ENCODE assay signal across 1 cellular context in the genomic region with DNA sequence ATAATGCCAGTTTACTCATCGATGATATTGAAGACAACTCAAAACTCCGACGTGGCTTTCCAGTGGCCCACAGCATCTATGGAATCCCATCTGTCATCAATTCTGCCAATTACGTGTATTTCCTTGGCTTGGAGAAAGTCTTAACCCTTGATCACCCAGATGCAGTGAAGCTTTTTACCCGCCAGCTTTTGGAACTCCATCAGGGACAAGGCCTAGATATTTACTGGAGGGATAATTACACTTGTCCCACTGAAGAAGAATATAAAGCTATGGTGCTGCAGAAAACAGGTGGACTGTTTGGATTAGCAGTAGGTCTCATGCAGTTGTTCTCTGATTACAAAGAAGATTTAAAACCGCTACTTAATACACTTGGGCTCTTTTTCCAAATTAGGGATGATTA.
TF ChIP-seq lines count a peak whose summit lies in the region.

No MANE protein-coding gene starts in this region.

TF ChIP-seq in K562, 482 proteins besides CTCF, POLR2A, EP300 and RAD21:
- TF ChIP-seq PHTF2 (CRISPR knock-in tag; IDR thresholded peaks at IDR 0.05) = no peak
- no peak for TF ChIP-seq GTF2F1 (IDR thresholded peaks at IDR 0.05; ENCODE audit: low read depth, low read length)
- TF ChIP-seq LARP7 (IDR thresholded peaks at IDR 0.05) = no peak
- TF ChIP-seq SRSF9 (IDR thresholded peaks at IDR 0.05; ENCODE audit: borderline replicate concordance, low read depth, low read length) = no peak
- no peak for TF ChIP-seq FOXA3 (CRISPR knock-in tag; conservative IDR thresholded peaks at IDR 0.05 in 1 of 2, IDR thresholded peaks at IDR 0.05 in 1 of 2)
- no peak for TF ChIP-seq E2F3 (CRISPR knock-in tag; IDR thresholded peaks at IDR 0.05)
- no peak for TF ChIP-seq MCM2 (IDR thresholded peaks at IDR 0.05; ENCODE audit: low read depth)
- no peak for TF ChIP-seq SAP30 (IDR thresholded peaks at IDR 0.05; ENCODE audit: borderline replicate concordance, insufficient read depth, low read depth, low read length, poor library complexity, severe bottlenecking)
- no peak for TF ChIP-seq ATF1 (CRISPR knock-in tag; IDR thresholded peaks at IDR 0.05)
- no peak for TF ChIP-seq ATF1 (tag; IDR thresholded peaks at IDR 0.05)
- TF ChIP-seq SMAD1 (IDR thresholded peaks at IDR 0.05; ENCODE audit: low read depth, low read length, partially characterized antibody) = no peak
- TF ChIP-seq RFX5 (IDR thresholded peaks at IDR 0.05; ENCODE audit: low read depth, low read length) = no peak
- no peak for TF ChIP-seq FOXM1 (IDR thresholded peaks at IDR 0.05; ENCODE audit: low read depth)
- no peak for TF ChIP-seq FOXM1 (CRISPR knock-in tag; IDR thresholded peaks at IDR 0.05; ENCODE audit: low read depth)
- TF ChIP-seq, protein P1, sequence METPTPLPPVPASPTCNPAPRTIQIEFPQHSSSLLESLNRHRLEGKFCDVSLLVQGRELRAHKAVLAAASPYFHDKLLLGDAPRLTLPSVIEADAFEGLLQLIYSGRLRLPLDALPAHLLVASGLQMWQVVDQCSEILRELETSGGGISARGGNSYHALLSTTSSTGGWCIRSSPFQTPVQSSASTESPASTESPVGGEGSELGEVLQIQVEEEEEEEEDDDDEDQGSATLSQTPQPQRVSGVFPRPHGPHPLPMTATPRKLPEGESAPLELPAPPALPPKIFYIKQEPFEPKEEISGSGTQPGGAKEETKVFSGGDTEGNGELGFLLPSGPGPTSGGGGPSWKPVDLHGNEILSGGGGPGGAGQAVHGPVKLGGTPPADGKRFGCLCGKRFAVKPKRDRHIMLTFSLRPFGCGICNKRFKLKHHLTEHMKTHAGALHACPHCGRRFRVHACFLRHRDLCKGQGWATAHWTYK (CRISPR knock-in tag; IDR thresholded peaks at IDR 0.05) = no peak
- no peak for TF ChIP-seq CAMTA2 (CRISPR knock-in tag; conservative IDR thresholded peaks at IDR 0.05)
- TF ChIP-seq SAFB2 (IDR thresholded peaks at IDR 0.05; ENCODE audit: borderline replicate concordance, low read depth, low read length, severe bottlenecking) = no peak
- TF ChIP-seq PTTG1 (tag; IDR thresholded peaks at IDR 0.05; ENCODE audit: low read depth) = no peak
